20 cellular contexts compared by ENCODE assay signal in the genomic region with DNA sequence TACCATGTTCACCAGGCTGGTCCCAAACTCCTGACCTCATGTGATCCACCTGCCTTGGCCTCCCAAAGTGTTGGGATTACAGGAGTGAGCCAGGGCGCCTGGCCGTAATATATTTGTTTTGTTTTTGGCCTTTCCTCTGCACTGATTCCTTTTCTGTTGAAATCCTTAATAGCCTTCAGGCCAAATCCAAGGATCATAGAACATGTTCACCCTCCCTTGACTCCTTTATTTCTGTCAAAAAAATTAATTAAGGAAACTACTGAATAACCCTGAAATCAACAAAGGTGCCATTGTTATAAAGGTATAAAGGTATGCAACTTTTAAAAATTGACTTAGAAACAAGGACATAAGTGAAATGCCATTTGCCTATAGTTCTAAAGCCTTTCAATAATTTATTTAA. TPM values are rescaled to one million over a fixed set of nuclear protein-coding genes. Genes with fewer than 3 reads are reported as not detected.
DNase-seq lines count a peak whose midpoint lies in the region; ATAC-seq, FAIRE-seq and TF ChIP-seq lines count a peak whose summit lies in the region.
"Had no signal": no experiment of that assay in that cellular context is flagged by ENCODE, and none has a peak within 500 bp of the region (broad histone marks: within the 10 kb centered on the region; RNA-seq: fewer than 3 reads in every experiment).

No MANE protein-coding gene starts in this region.

- H3K79me2 ChIP-seq in ACC112 (ENCODE audit: control insufficient read depth, insufficient read depth, low read length, unreplicated experiment), result no peaks in the 10 kb centered on the region

- TF ChIP-seq CTCF in foreskin keratinocyte (conservative IDR thresholded peaks at IDR 0.05), result no peak

- no peaks in the 10 kb centered on the region for H3K9me3 ChIP-seq in CD4-positive, CD25-positive, alpha-beta regulatory T cell (ENCODE audit: control insufficient read depth in 2 of 2, low read length in 2 of 2)

- no peaks in the 10 kb centered on the region for H3K27me3 ChIP-seq in ACC112 (ENCODE audit: insufficient read depth, low read length)
- H3K27me3 ChIP-seq in CD4-positive, CD25-positive, alpha-beta regulatory T cell (ENCODE audit: control insufficient read depth, insufficient read depth, low read length), result peaks cover 5% of the 10 kb centered on the region
- no peaks in the 10 kb centered on the region for H3K27me3 ChIP-seq in foreskin keratinocyte

- H3K36me3 Mint-ChIP-seq in CD4-positive, CD25-positive, alpha-beta regulatory T cell, result no peaks in the 10 kb centered on the region
- H3K36me3 Mint-ChIP-seq in activated T-helper 1 cell treated with anti-CD3 and anti-CD28 coated beads, Interleukin-12 subunit alpha, Interleukin-12 subunit beta, Interleukin-2, Interleukin-4 antibody, amounts not matched to agents 30 ng/mL and 10 ng/mL and 1 ng/mL, durations not matched to agents 14 hours and 24 hours and 36 hours (ENCODE audit: low read depth), result no peaks in the 10 kb centered on the region

- H2AFZ ChIP-seq in ACC112 (ENCODE audit: low read length, unreplicated experiment), result no peak overlapping the region

- intact Hi-C loops in activated T-helper 1 cell treated with anti-CD3 and anti-CD28 coated beads, Interleukin-12 subunit alpha, Interleukin-12 subunit beta, Interleukin-2, Interleukin-4 antibody, amounts not matched to agents 30 ng/mL and 10 ng/mL and 1 ng/mL, durations not matched to agents 14 hours and 24 hours and 36 hours (cut with micrococcal nuclease), result loop anchor here (2.0 kb wide), 2 partner anchors 15 kb away; a partner anchor contains a TSS

- no peak overlapping the region for H3K4me3 Mint-ChIP-seq in CD4-positive, CD25-positive, alpha-beta regulatory T cell
- peak overlapping the region; percentile 0 for H3K4me3 Mint-ChIP-seq in activated T-helper 1 cell treated with anti-CD3 and anti-CD28 coated beads, Interleukin-12 subunit alpha, Interleukin-12 subunit beta, Interleukin-2, Interleukin-4 antibody, amounts not matched to agents 30 ng/mL and 10 ng/mL and 1 ng/mL, durations not matched to agents 14 hours and 24 hours and 36 hours

- peaks cover 22% of the 10 kb centered on the region for H3K27me3 Mint-ChIP-seq in CD4-positive, CD25-positive, alpha-beta regulatory T cell
- H3K27me3 Mint-ChIP-seq in activated T-helper 1 cell treated with anti-CD3 and anti-CD28 coated beads, Interleukin-12 subunit alpha, Interleukin-12 subunit beta, Interleukin-2, Interleukin-4 antibody, amounts not matched to agents 30 ng/mL and 10 ng/mL and 1 ng/mL, durations not matched to agents 14 hours and 24 hours and 36 hours (ENCODE audit: insufficient read depth), result peaks cover 13% of the 10 kb centered on the region

- no peak for FAIRE-seq in frontal cortex (lab: Jason Lieb, UNC)

- ATAC-seq in CD4-positive, CD25-positive, alpha-beta regulatory T cell (ENCODE audit: low read depth in 2 of 2), result no peak
- ATAC-seq in foreskin keratinocyte, result no peak

- H3K9me3 Mint-ChIP-seq in CD4-positive, CD25-positive, alpha-beta regulatory T cell, result peaks cover 0 to 5% (median 4%) of the 10 kb centered on the region in 7 donors
- peaks cover 7% of the 10 kb centered on the region for H3K9me3 Mint-ChIP-seq in activated T-helper 1 cell treated with anti-CD3 and anti-CD28 coated beads, Interleukin-12 subunit alpha, Interleukin-12 subunit beta, Interleukin-2, Interleukin-4 antibody, amounts not matched to agents 30 ng/mL and 10 ng/mL and 1 ng/mL, durations not matched to agents 14 hours and 24 hours and 36 hours

- no peak for DNase-seq in CD4-positive, CD25-positive, alpha-beta regulatory T cell
- DNase-seq in activated T-helper 1 cell treated with anti-CD3 and anti-CD28 coated beads, Interleukin-12 subunit alpha, Interleukin-12 subunit beta, Interleukin-2, Interleukin-4 antibody, amounts not matched to agents 30 ng/mL and 10 ng/mL and 1 ng/mL, durations not matched to agents 14 hours and 24 hours and 36 hours (ENCODE audit: low spot score), result no peak
- DNase-seq in foreskin keratinocyte, result no peak
- DNase-seq in frontal cortex (ENCODE audit: low spot score in 2 of 2), result no peak
- DNase-seq in retina, result no peak
- DNase-seq in activated CD8-positive, alpha-beta memory T cell treated with anti-CD3 and anti-CD28 coated beads for 24 hours, result no peak
- DNase-seq in NCI-H187 (lab: John Stamatoyannopoulos, UW), result no peak
- DNase-seq: AML-193, DMS 273 treated with DMSO at 0.1 percent for 48 hours, DND-41, NCI-H1105 treated with DMSO at 0.1 percent for 48 hours, NCI-H1694, NCI-H2107, NCI-H2227 treated with DMSO at 0.1 percent for 48 hours, NCI-H510A treated with DMSO at 0.1 percent for 48 hours, RPMI8226, SIG-M5 had no signal

- H3K27ac Mint-ChIP-seq in CD4-positive, CD25-positive, alpha-beta regulatory T cell, result peak overlapping the region in 2 of 3 donors; percentile 1 to 31
- H3K27ac Mint-ChIP-seq in activated T-helper 1 cell treated with anti-CD3 and anti-CD28 coated beads, Interleukin-12 subunit alpha, Interleukin-12 subunit beta, Interleukin-2, Interleukin-4 antibody, amounts not matched to agents 30 ng/mL and 10 ng/mL and 1 ng/mL, durations not matched to agents 14 hours and 24 hours and 36 hours, result no peak overlapping the region
- H3K27ac Mint-ChIP-seq: CD14-positive monocyte had no signal

- H3K4me1 Mint-ChIP-seq in CD4-positive, CD25-positive, alpha-beta regulatory T cell, result peaks cover 30 to 63% (median 40%) of the 10 kb centered on the region in 4 donors
- H3K4me1 Mint-ChIP-seq in activated T-helper 1 cell treated with anti-CD3 and anti-CD28 coated beads, Interleukin-12 subunit alpha, Interleukin-12 subunit beta, Interleukin-2, Interleukin-4 antibody, amounts not matched to agents 30 ng/mL and 10 ng/mL and 1 ng/mL, durations not matched to agents 14 hours and 24 hours and 36 hours (ENCODE audit: low read depth), result peaks cover 61% of the 10 kb centered on the region

- H3K4me1 ChIP-seq in ACC112 (ENCODE audit: control insufficient read depth, insufficient read depth, low read length, unreplicated experiment), result peaks cover 39% of the 10 kb centered on the region
- peaks cover 6% of the 10 kb centered on the region for H3K4me1 ChIP-seq in CD4-positive, CD25-positive, alpha-beta regulatory T cell (ENCODE audit: control insufficient read depth, insufficient read depth, low read length, poor library complexity, severe bottlenecking)
- peaks cover 55% of the 10 kb centered on the region for H3K4me1 ChIP-seq in foreskin keratinocyte

- H3K36me3 ChIP-seq in ACC112 (ENCODE audit: insufficient read depth, low read length), result no peaks in the 10 kb centered on the region
- H3K36me3 ChIP-seq in CD4-positive, CD25-positive, alpha-beta regulatory T cell (ENCODE audit: control insufficient read depth, insufficient read depth, low read length), result no peaks in the 10 kb centered on the region

- no peak overlapping the region for H3K4me3 ChIP-seq in ACC112 (ENCODE audit: low read depth, low read length)
- H3K4me3 ChIP-seq in CD4-positive, CD25-positive, alpha-beta regulatory T cell (ENCODE audit: low read depth, low read length), result no peak overlapping the region
- H3K4me3 ChIP-seq: K562 had no signal

- H3K27ac ChIP-seq in ACC112 (ENCODE audit: low read depth, low read length) (peak overlapping the region; percentile 87), foreskin keratinocyte (peak overlapping the region; percentile 96)
- no peak overlapping the region for H3K27ac ChIP-seq in CD4-positive, CD25-positive, alpha-beta regulatory T cell (ENCODE audit: insufficient read depth, low read length, poor library complexity, severe bottlenecking)

RNA-seq across cellular contexts. Expression of a gene that starts 15.5 kb away (rescaled TPM):
- total RNA-seq in CD4-positive, CD25-positive, alpha-beta regulatory T cell, result 22.4 TPM
- 10 to 100 TPM; 57.0 to 71.2 (median 58.4) TPM for polyA plus RNA-seq in CD4-positive, CD25-positive, alpha-beta regulatory T cell
- 38.8 and 43.4 TPM in 2 replicates for total RNA-seq in activated T-helper 1 cell treated with anti-CD3 and anti-CD28 coated beads, Interleukin-12 subunit alpha, Interleukin-12 subunit beta, Interleukin-2, Interleukin-4 antibody, amounts not matched to agents 30 ng/mL and 10 ng/mL and 1 ng/mL, durations not matched to agents 14 hours and 24 hours and 36 hours
- total RNA-seq in foreskin keratinocyte (66.7 and 79.3 TPM in 2 replicates), frontal cortex (35.5 TPM)
- polyA plus RNA-seq in foreskin keratinocyte, result 54.8 and 62.8 TPM in 2 replicates

RNA-seq across cellular contexts. Expression of a gene that starts 41.7 kb away (rescaled TPM):
- total RNA-seq in CD4-positive, CD25-positive, alpha-beta regulatory T cell, result 3.7 TPM
- 10 to 100 TPM; 13.8 to 23.3 (median 19.2) TPM for polyA plus RNA-seq in CD4-positive, CD25-positive, alpha-beta regulatory T cell
- 10.4 and 12.1 TPM in 2 replicates for total RNA-seq in activated T-helper 1 cell treated with anti-CD3 and anti-CD28 coated beads, Interleukin-12 subunit alpha, Interleukin-12 subunit beta, Interleukin-2, Interleukin-4 antibody, amounts not matched to agents 30 ng/mL and 10 ng/mL and 1 ng/mL, durations not matched to agents 14 hours and 24 hours and 36 hours
- total RNA-seq in foreskin keratinocyte, result 24.0 and 24.8 TPM in 2 replicates
- 22.3 and 24.4 TPM in 2 replicates for polyA plus RNA-seq in foreskin keratinocyte
- total RNA-seq in frontal cortex, result 45.2 TPM
